ENCODE assay signal across 1 cellular context in the genomic region with DNA sequence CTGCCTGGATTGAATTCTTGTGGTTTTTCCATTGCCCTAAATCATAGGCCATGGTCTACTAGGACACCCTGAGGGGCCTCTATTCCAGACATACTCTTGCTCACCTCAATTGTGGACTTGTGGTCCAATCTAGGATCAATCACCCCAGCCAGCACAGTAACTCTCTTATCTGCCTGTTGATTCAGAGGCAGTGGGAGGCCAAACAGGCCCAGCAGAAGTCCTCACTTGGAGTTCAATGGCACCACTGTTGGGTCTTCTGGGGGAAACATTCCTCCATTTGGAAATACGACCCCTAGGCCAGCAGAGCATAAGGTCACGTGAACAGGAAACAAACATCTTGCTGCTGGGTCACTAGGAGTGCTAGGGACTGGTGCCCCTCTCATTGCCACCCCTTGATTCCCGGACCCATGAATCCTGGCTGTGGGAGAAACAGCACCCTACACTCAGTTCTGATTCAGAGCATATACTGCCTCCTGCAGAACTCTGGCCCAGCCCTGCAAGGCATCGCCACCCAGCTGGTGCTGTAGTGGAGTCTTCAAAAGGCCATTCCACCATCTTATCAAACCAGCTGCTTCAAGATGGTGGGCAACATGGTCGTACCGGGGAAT.
TF ChIP-seq lines count a peak whose summit lies in the region.

No MANE protein-coding gene starts in this region.

TF ChIP-seq in HepG2, 621 proteins besides CTCF, POLR2A, EP300 and RAD21 (continued from another document and continues in another):
- TF ChIP-seq, protein P1, sequence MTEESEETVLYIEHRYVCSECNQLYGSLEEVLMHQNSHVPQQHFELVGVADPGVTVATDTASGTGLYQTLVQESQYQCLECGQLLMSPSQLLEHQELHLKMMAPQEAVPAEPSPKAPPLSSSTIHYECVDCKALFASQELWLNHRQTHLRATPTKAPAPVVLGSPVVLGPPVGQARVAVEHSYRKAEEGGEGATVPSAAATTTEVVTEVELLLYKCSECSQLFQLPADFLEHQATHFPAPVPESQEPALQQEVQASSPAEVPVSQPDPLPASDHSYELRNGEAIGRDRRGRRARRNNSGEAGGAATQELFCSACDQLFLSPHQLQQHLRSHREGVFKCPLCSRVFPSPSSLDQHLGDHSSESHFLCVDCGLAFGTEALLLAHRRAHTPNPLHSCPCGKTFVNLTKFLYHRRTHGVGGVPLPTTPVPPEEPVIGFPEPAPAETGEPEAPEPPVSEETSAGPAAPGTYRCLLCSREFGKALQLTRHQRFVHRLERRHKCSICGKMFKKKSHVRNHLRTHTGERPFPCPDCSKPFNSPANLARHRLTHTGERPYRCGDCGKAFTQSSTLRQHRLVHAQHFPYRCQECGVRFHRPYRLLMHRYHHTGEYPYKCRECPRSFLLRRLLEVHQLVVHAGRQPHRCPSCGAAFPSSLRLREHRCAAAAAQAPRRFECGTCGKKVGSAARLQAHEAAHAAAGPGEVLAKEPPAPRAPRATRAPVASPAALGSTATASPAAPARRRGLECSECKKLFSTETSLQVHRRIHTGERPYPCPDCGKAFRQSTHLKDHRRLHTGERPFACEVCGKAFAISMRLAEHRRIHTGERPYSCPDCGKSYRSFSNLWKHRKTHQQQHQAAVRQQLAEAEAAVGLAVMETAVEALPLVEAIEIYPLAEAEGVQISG (CRISPR knock-in tag; IDR thresholded peaks at IDR 0.05): no peak
- TF ChIP-seq, protein P2, sequence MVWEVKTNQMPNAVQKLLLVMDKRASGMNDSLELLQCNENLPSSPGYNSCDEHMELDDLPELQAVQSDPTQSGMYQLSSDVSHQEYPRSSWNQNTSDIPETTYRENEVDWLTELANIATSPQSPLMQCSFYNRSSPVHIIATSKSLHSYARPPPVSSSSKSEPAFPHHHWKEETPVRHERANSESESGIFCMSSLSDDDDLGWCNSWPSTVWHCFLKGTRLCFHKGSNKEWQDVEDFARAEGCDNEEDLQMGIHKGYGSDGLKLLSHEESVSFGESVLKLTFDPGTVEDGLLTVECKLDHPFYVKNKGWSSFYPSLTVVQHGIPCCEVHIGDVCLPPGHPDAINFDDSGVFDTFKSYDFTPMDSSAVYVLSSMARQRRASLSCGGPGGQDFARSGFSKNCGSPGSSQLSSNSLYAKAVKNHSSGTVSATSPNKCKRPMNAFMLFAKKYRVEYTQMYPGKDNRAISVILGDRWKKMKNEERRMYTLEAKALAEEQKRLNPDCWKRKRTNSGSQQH (CRISPR knock-in tag; IDR thresholded peaks at IDR 0.05; ENCODE audit: low read depth): no peak
- no peak; the same call in 1 of the 2 replicates for TF ChIP-seq YEATS4 (CRISPR knock-in tag; IDR thresholded peaks at IDR 0.05; ENCODE audit: borderline replicate concordance)
- no peak for TF ChIP-seq ZBTB38 (CRISPR knock-in tag; IDR thresholded peaks at IDR 0.05)
- peak; percentile 45; the same call in 1 of the 2 replicates for TF ChIP-seq NCOR1 (IDR thresholded peaks at IDR 0.05; ENCODE audit: borderline replicate concordance, low read length)
- TF ChIP-seq, protein P3, sequence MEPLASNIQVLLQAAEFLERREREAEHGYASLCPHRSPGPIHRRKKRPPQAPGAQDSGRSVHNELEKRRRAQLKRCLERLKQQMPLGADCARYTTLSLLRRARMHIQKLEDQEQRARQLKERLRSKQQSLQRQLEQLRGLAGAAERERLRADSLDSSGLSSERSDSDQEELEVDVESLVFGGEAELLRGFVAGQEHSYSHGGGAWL (CRISPR knock-in tag; IDR thresholded peaks at IDR 0.05): no peak
- TF ChIP-seq ZKSCAN8 (CRISPR knock-in tag; IDR thresholded peaks at IDR 0.05; ENCODE audit: borderline replicate concordance): no peak
- no peak for TF ChIP-seq NCOA1 (CRISPR knock-in tag; IDR thresholded peaks at IDR 0.05)
- TF ChIP-seq, protein P4, sequence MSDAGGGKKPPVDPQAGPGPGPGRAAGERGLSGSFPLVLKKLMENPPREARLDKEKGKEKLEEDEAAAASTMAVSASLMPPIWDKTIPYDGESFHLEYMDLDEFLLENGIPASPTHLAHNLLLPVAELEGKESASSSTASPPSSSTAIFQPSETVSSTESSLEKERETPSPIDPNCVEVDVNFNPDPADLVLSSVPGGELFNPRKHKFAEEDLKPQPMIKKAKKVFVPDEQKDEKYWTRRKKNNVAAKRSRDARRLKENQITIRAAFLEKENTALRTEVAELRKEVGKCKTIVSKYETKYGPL (CRISPR knock-in tag; IDR thresholded peaks at IDR 0.05): no peak
- TF ChIP-seq ZNF652 (CRISPR knock-in tag; IDR thresholded peaks at IDR 0.05; ENCODE audit: borderline replicate concordance, low read depth): peak; percentile 65; the same call in 1 of the 2 replicates
- TF ChIP-seq MAF1 (CRISPR knock-in tag; IDR thresholded peaks at IDR 0.05; ENCODE audit: borderline replicate concordance): no peak
- peak; percentile 56 for TF ChIP-seq ZFY (CRISPR knock-in tag; IDR thresholded peaks at IDR 0.05)
- TF ChIP-seq ZKSCAN5 (CRISPR knock-in tag; IDR thresholded peaks at IDR 0.05): no peak
- TF ChIP-seq, protein P5, sequence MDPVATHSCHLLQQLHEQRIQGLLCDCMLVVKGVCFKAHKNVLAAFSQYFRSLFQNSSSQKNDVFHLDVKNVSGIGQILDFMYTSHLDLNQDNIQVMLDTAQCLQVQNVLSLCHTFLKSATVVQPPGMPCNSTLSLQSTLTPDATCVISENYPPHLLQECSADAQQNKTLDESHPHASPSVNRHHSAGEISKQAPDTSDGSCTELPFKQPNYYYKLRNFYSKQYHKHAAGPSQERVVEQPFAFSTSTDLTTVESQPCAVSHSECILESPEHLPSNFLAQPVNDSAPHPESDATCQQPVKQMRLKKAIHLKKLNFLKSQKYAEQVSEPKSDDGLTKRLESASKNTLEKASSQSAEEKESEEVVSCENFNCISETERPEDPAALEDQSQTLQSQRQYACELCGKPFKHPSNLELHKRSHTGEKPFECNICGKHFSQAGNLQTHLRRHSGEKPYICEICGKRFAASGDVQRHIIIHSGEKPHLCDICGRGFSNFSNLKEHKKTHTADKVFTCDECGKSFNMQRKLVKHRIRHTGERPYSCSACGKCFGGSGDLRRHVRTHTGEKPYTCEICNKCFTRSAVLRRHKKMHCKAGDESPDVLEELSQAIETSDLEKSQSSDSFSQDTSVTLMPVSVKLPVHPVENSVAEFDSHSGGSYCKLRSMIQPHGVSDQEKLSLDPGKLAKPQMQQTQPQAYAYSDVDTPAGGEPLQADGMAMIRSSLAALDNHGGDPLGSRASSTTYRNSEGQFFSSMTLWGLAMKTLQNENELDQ (CRISPR knock-in tag; IDR thresholded peaks at IDR 0.05; ENCODE audit: borderline replicate concordance): no peak
- TF ChIP-seq RFX1 (IDR thresholded peaks at IDR 0.05): no peak
- TF ChIP-seq ZNF780A (CRISPR knock-in tag; IDR thresholded peaks at IDR 0.05): no peak
- TF ChIP-seq, protein P6, sequence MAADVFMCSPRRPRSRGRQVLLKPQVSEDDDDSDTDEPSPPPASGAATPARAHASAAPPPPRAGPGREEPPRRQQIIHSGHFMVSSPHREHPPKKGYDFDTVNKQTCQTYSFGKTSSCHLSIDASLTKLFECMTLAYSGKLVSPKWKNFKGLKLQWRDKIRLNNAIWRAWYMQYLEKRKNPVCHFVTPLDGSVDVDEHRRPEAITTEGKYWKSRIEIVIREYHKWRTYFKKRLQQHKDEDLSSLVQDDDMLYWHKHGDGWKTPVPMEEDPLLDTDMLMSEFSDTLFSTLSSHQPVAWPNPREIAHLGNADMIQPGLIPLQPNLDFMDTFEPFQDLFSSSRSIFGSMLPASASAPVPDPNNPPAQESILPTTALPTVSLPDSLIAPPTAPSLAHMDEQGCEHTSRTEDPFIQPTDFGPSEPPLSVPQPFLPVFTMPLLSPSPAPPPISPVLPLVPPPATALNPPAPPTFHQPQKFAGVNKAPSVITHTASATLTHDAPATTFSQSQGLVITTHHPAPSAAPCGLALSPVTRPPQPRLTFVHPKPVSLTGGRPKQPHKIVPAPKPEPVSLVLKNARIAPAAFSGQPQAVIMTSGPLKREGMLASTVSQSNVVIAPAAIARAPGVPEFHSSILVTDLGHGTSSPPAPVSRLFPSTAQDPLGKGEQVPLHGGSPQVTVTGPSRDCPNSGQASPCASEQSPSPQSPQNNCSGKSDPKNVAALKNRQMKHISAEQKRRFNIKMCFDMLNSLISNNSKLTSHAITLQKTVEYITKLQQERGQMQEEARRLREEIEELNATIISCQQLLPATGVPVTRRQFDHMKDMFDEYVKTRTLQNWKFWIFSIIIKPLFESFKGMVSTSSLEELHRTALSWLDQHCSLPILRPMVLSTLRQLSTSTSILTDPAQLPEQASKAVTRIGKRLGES (CRISPR knock-in tag; IDR thresholded peaks at IDR 0.05; ENCODE audit: borderline replicate concordance): no peak
- TF ChIP-seq, protein P7, sequence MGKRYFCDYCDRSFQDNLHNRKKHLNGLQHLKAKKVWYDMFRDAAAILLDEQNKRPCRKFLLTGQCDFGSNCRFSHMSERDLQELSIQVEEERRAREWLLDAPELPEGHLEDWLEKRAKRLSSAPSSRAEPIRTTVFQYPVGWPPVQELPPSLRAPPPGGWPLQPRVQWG (CRISPR knock-in tag; IDR thresholded peaks at IDR 0.05; ENCODE audit: borderline replicate concordance, low read depth): no peak
- TF ChIP-seq ZNF713 (CRISPR knock-in tag; IDR thresholded peaks at IDR 0.05): no peak
- TF ChIP-seq, protein P8, sequence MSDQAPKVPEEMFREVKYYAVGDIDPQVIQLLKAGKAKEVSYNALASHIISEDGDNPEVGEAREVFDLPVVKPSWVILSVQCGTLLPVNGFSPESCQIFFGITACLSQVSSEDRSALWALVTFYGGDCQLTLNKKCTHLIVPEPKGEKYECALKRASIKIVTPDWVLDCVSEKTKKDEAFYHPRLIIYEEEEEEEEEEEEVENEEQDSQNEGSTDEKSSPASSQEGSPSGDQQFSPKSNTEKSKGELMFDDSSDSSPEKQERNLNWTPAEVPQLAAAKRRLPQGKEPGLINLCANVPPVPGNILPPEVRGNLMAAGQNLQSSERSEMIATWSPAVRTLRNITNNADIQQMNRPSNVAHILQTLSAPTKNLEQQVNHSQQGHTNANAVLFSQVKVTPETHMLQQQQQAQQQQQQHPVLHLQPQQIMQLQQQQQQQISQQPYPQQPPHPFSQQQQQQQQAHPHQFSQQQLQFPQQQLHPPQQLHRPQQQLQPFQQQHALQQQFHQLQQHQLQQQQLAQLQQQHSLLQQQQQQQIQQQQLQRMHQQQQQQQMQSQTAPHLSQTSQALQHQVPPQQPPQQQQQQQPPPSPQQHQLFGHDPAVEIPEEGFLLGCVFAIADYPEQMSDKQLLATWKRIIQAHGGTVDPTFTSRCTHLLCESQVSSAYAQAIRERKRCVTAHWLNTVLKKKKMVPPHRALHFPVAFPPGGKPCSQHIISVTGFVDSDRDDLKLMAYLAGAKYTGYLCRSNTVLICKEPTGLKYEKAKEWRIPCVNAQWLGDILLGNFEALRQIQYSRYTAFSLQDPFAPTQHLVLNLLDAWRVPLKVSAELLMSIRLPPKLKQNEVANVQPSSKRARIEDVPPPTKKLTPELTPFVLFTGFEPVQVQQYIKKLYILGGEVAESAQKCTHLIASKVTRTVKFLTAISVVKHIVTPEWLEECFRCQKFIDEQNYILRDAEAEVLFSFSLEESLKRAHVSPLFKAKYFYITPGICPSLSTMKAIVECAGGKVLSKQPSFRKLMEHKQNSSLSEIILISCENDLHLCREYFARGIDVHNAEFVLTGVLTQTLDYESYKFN (CRISPR knock-in tag; conservative IDR thresholded peaks at IDR 0.05): peak; percentile 60
- no peak for TF ChIP-seq NR2F1 (CRISPR knock-in tag; IDR thresholded peaks at IDR 0.05)
- TF ChIP-seq ZNF33A (CRISPR knock-in tag; IDR thresholded peaks at IDR 0.05; ENCODE audit: borderline replicate concordance): no peak
- TF ChIP-seq, protein P9, sequence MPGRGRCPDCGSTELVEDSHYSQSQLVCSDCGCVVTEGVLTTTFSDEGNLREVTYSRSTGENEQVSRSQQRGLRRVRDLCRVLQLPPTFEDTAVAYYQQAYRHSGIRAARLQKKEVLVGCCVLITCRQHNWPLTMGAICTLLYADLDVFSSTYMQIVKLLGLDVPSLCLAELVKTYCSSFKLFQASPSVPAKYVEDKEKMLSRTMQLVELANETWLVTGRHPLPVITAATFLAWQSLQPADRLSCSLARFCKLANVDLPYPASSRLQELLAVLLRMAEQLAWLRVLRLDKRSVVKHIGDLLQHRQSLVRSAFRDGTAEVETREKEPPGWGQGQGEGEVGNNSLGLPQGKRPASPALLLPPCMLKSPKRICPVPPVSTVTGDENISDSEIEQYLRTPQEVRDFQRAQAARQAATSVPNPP (CRISPR knock-in tag; IDR thresholded peaks at IDR 0.05): no peak
- TF ChIP-seq AGO2 (optimal IDR thresholded peaks at IDR 0.05; ENCODE audit: low read depth, low read length): no peak
- TF ChIP-seq POLR2AphosphoS5 (IDR thresholded peaks at IDR 0.05; ENCODE audit: low read depth, low read length): no peak
- no peak for TF ChIP-seq HNRNPH1 (optimal IDR thresholded peaks at IDR 0.05; ENCODE audit: low read depth, low read length)
- TF ChIP-seq, protein P10, sequence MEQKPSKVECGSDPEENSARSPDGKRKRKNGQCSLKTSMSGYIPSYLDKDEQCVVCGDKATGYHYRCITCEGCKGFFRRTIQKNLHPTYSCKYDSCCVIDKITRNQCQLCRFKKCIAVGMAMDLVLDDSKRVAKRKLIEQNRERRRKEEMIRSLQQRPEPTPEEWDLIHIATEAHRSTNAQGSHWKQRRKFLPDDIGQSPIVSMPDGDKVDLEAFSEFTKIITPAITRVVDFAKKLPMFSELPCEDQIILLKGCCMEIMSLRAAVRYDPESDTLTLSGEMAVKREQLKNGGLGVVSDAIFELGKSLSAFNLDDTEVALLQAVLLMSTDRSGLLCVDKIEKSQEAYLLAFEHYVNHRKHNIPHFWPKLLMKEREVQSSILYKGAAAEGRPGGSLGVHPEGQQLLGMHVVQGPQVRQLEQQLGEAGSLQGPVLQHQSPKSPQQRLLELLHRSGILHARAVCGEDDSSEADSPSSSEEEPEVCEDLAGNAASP (CRISPR knock-in tag; IDR thresholded peaks at IDR 0.05; ENCODE audit: borderline replicate concordance): peak; percentile 64; the same call in 1 of the 2 replicates
- no peak for TF ChIP-seq TCF12 (IDR thresholded peaks at IDR 0.05)
- TF ChIP-seq TCF12 (CRISPR knock-in tag; IDR thresholded peaks at IDR 0.05): no peak
- peak; percentile 38; the same call in 1 of the 2 replicates for TF ChIP-seq ETV5 (CRISPR knock-in tag; IDR thresholded peaks at IDR 0.05; ENCODE audit: borderline replicate concordance)
- no peak for TF ChIP-seq POLR2AphosphoS2 (IDR thresholded peaks at IDR 0.05; ENCODE audit: low read depth, low read length)
- TF ChIP-seq KLF15 (CRISPR knock-in tag; IDR thresholded peaks at IDR 0.05; ENCODE audit: borderline replicate concordance): no peak
- TF ChIP-seq, protein P11, sequence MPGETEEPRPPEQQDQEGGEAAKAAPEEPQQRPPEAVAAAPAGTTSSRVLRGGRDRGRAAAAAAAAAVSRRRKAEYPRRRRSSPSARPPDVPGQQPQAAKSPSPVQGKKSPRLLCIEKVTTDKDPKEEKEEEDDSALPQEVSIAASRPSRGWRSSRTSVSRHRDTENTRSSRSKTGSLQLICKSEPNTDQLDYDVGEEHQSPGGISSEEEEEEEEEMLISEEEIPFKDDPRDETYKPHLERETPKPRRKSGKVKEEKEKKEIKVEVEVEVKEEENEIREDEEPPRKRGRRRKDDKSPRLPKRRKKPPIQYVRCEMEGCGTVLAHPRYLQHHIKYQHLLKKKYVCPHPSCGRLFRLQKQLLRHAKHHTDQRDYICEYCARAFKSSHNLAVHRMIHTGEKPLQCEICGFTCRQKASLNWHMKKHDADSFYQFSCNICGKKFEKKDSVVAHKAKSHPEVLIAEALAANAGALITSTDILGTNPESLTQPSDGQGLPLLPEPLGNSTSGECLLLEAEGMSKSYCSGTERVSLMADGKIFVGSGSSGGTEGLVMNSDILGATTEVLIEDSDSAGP (CRISPR knock-in tag; IDR thresholded peaks at IDR 0.05; ENCODE audit: borderline replicate concordance): no peak
- no peak for TF ChIP-seq AHR (CRISPR knock-in tag; IDR thresholded peaks at IDR 0.05)
- TF ChIP-seq MAZ (IDR thresholded peaks at IDR 0.05; ENCODE audit: borderline replicate concordance, low read depth, low read length): no peak
- TF ChIP-seq MAZ (CRISPR knock-in tag; IDR thresholded peaks at IDR 0.05; ENCODE audit: low read depth): no peak
- TF ChIP-seq RFXAP (CRISPR knock-in tag; IDR thresholded peaks at IDR 0.05; ENCODE audit: borderline replicate concordance): no peak
- TF ChIP-seq XBP1 (CRISPR knock-in tag; IDR thresholded peaks at IDR 0.05): no peak
- no peak for TF ChIP-seq MTF1 (CRISPR knock-in tag; IDR thresholded peaks at IDR 0.05)
- 0 out of 2 replicates have a peak, but pooled peaks have one; percentile 13 for TF ChIP-seq ZNF143 (CRISPR knock-in tag; IDR thresholded peaks at IDR 0.05)
